Comparison of ENCODE assay signal across 8 cellular contexts in the genomic region with DNA sequence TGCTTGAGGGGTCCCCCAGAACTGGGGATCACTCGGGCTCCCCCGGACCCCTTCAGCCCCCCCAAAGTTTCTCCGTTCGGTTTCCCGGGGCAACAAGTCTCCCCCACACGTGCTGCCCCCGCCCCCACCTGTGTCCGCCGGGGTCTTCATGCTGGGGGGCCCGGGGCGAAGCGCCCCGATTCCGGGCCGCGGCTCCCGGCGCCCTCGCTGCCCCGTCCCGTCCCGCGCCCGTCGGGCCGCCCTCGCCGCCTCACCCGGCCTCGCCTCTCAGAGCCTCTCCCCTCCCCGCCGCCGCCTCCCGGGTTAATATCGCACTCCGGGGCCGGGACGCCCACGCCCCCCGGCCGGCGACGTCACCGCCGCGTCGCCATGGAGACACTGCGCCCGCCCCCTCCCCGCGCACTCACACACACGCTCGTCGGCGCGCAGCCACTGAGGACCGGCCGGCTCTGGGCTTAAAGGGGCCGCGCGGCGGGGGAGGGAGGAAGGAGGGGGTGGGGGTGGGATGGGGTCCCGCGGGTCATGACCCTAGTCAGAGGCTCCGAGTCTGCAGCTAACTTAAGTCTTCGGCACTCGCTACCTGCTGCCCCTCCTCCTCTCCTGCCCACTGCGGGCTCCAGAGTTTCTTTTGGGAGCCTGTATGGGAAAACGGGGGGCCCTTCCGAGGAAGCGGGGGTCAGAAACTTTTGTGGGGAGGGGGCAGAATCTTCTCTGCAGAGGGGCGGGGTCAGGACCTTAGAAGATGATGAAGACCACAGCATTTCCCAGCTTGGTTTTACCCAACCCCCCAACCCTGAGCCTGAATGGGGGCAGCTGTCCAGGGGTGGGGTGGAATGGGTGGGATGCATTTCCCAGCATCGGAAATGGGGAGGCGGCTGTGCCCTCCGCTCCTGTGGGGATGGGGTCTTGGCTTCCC. TPM values are rescaled to one million over a fixed set of nuclear protein-coding genes. Genes with fewer than 3 reads are reported as not detected.
DNase-seq lines count a peak whose midpoint lies in the region; ATAC-seq and TF ChIP-seq lines count a peak whose summit lies in the region.

ERF (minus strand) TSS at position 279 of the 916 bp plus-strand sequence; CDS start at position 150, 129 bp downstream.

- H3K27ac ChIP-seq in ACC112 (ENCODE audit: low read depth, low read length) = peak within 1 kb of the TSS; percentile 83
- H3K27ac ChIP-seq in right lobe of liver = peak within 1 kb of the TSS; percentile 97 to 99 (median 99)

- peaks cover 41% of the 10 kb centered on the region for H3K79me2 ChIP-seq in ACC112 (ENCODE audit: control insufficient read depth, insufficient read depth, low read length, unreplicated experiment)

- 0% methylated on average over 9 of the region's 75 CpGs for WGBS in right lobe of liver (ENCODE audit: insufficient coverage, low coverage, low lambda C conversion rate, missing lambda C conversion rate)

- H2AFZ ChIP-seq in ACC112 (ENCODE audit: low read length, unreplicated experiment) = no peak within 1 kb of the TSS

- peak; percentile 99 for TF ChIP-seq POLR2A in right lobe of liver (IDR thresholded peaks at IDR 0.05)

- H3K36me3 ChIP-seq in ACC112 (ENCODE audit: insufficient read depth, low read length) = no peaks in the 10 kb centered on the region
- H3K36me3 ChIP-seq in right lobe of liver = no peaks in the 10 kb centered on the region

- H3K27me3 ChIP-seq in ACC112 (ENCODE audit: insufficient read depth, low read length) = no peaks in the 10 kb centered on the region
- no peaks in the 10 kb centered on the region for H3K27me3 ChIP-seq in right lobe of liver

- H3K4me1 ChIP-seq in ACC112 (ENCODE audit: control insufficient read depth, insufficient read depth, low read length, unreplicated experiment) = peaks cover 16% of the 10 kb centered on the region
- H3K4me1 ChIP-seq in right lobe of liver = peaks cover 0 to 26% (median 5%) of the 10 kb centered on the region in 4 donors

- H3K4me3 ChIP-seq in ACC112 (ENCODE audit: low read depth, low read length) = peak within 1 kb of the TSS; percentile 96
- peak within 1 kb of the TSS; percentile 86 to 99 (median 98) for H3K4me3 ChIP-seq in right lobe of liver

- peak in 1 of 4 donors; percentile 25 for TF ChIP-seq CTCF in right lobe of liver (IDR thresholded peaks at IDR 0.05)

- peak; percentile 97 for DNase-seq in NCI-H69 (lab: John Stamatoyannopoulos, UW)
- DNase-seq in activated CD4-positive, alpha-beta T cell treated with anti-CD3 and anti-CD28 coated beads, Interleukin-2, amount 50 U/mL, for 48 hours = peak; percentile 91 to 93
- peak; percentile 73 to 93 for DNase-seq in dermis microvascular lymphatic vessel endothelial cell (ENCODE audit: low read depth in 2 of 2)
- peak; percentile 95 to 97 (median 96) for DNase-seq in right lobe of liver
- DNase-seq in stimulated activated CD4-positive, alpha-beta T cell treated with anti-CD3 and anti-CD28 coated beads, Interleukin-4, amount 100 ng/mL, for 24 hours = peak; percentile 94

- intact Hi-C loops in right lobe of liver (cut with DNase I) = loop anchor here in 1 of 2 donors (5.0 kb wide), 1 partner anchor 32 kb away; no protein-coding TSS in a partner anchor

- peak; percentile 61 for ATAC-seq in GM18907 (IDR thresholded peaks at IDR 0.05; ENCODE audit: unreplicated experiment)
- peak; percentile 67 for ATAC-seq in HG03432 (IDR thresholded peaks at IDR 0.05; ENCODE audit: unreplicated experiment)
- peak; percentile 78 to 87 (median 84) for ATAC-seq in right lobe of liver

- H3K9me3 ChIP-seq in right lobe of liver = no peaks in the 10 kb centered on the region

RNA-seq across cellular contexts. Expression of gene ERF, which starts in this region (rescaled TPM):
- total RNA-seq in dermis microvascular lymphatic vessel endothelial cell (18.4 and 31.1 TPM in 2 replicates), right lobe of liver (10 to 100 TPM; 15.4 to 35.7 (median 30.5) TPM)

Comparison
In these comparisons a context has a peak if more than half of its experiments do, and no peak if none do; other contexts are left out.
1. Peak in every context shown above with its lines: DNase-seq, ATAC-seq, H3K4me3 ChIP-seq and H3K27ac ChIP-seq.